Comparison of ENCODE assay signal across 1 cellular context in genomic region chr1:63522891-63523728, GRCh38.
TF ChIP-seq lines count a peak whose summit lies in the region.

A gene with protein sequence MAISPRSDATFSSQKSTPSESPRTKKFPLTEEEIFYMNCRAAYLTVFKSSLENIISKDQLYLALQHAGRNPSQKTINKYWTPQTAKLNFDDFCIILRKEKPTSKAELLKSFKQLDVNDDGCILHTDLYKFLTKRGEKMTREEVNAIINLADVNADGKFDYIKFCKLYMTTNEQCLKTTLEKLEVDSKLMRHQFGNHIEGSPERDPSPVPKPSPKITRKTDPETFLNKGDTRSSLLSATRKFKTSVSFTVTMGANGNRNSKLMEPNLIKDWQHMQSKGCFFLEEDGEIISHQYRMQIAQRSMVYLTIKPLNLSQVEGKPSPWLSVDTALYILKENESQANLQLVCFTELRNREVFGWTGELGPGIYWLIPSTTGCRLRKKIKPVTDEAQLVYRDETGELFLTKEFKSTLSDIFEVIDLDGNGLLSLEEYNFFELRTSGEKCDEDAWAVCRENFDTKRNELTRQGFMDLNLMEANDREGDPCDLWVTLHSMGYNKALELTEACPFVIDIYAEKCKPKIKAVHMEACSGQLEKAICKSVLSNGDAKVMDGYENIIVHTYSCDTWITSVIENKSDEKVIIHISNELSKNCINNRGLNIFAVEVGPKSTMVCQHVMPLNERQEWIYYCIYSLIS (plus strand): TSS chr1:63523525. CDS start chr1:63525573, 2,048 bp downstream.
A gene with protein sequence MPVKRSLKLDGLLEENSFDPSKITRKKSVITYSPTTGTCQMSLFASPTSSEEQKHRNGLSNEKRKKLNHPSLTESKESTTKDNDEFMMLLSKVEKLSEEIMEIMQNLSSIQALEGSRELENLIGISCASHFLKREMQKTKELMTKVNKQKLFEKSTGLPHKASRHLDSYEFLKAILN (minus strand): TSS chr1:63523225. CDS start chr1:63523133, 92 bp downstream.

TF ChIP-seq in HepG2, 621 proteins besides CTCF, POLR2A, EP300 and RAD21 (continued from another document and continues in another):
- TF ChIP-seq, protein P1, sequence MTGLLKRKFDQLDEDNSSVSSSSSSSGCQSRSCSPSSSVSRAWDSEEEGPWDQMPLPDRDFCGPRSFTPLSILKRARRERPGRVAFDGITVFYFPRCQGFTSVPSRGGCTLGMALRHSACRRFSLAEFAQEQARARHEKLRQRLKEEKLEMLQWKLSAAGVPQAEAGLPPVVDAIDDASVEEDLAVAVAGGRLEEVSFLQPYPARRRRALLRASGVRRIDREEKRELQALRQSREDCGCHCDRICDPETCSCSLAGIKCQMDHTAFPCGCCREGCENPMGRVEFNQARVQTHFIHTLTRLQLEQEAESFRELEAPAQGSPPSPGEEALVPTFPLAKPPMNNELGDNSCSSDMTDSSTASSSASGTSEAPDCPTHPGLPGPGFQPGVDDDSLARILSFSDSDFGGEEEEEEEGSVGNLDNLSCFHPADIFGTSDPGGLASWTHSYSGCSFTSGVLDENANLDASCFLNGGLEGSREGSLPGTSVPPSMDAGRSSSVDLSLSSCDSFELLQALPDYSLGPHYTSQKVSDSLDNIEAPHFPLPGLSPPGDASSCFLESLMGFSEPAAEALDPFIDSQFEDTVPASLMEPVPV (CRISPR knock-in tag; IDR thresholded peaks at IDR 0.05) = peak; percentile 85
- TF ChIP-seq POLR2AphosphoS2 (IDR thresholded peaks at IDR 0.05; ENCODE audit: low read depth, low read length) = no peak
- peak; percentile 31; the same call in 1 of the 2 replicates for TF ChIP-seq ZNF281 (CRISPR knock-in tag; IDR thresholded peaks at IDR 0.05; ENCODE audit: borderline replicate concordance)
- TF ChIP-seq CHD4 (IDR thresholded peaks at IDR 0.05; ENCODE audit: borderline replicate concordance, low read length) = no peak
- TF ChIP-seq MEF2D (CRISPR knock-in tag; IDR thresholded peaks at IDR 0.05) = peak; percentile 71
- 0 out of 2 replicates have a peak, but pooled peaks have one; percentile 19 for TF ChIP-seq ZNF512B (CRISPR knock-in tag; IDR thresholded peaks at IDR 0.05; ENCODE audit: borderline replicate concordance)
- peak; percentile 98 for TF ChIP-seq PHF20 (CRISPR knock-in tag; IDR thresholded peaks at IDR 0.05)
- no peak for TF ChIP-seq RAD51 (IDR thresholded peaks at IDR 0.05; ENCODE audit: borderline replicate concordance)
- peak; percentile 83; the same call in 1 of the 2 replicates for TF ChIP-seq ZNF724P (CRISPR knock-in tag; IDR thresholded peaks at IDR 0.05; ENCODE audit: borderline replicate concordance)
- TF ChIP-seq RNF2 (conservative IDR thresholded peaks at IDR 0.05; ENCODE audit: low read depth) = peak; percentile 64; the same call in 1 of the 2 replicates
- 0 out of 2 replicates have a peak, but pooled peaks have one; percentile 54 for TF ChIP-seq PAX8 (CRISPR knock-in tag; IDR thresholded peaks at IDR 0.05; ENCODE audit: borderline replicate concordance)
- no peak for TF ChIP-seq STAT6 (CRISPR knock-in tag; IDR thresholded peaks at IDR 0.05; ENCODE audit: borderline replicate concordance)
- 0 out of 2 replicates have a peak, but pooled peaks have one; percentile 38 for TF ChIP-seq ZNF790 (CRISPR knock-in tag; IDR thresholded peaks at IDR 0.05; ENCODE audit: borderline replicate concordance)
- TF ChIP-seq NCOA2 (CRISPR knock-in tag; IDR thresholded peaks at IDR 0.05) = peak; percentile 62
- TF ChIP-seq GATAD1 (CRISPR knock-in tag; IDR thresholded peaks at IDR 0.05) = peak; percentile 98
- TF ChIP-seq ELK4 (CRISPR knock-in tag; IDR thresholded peaks at IDR 0.05; ENCODE audit: borderline replicate concordance) = no peak
- TF ChIP-seq MBD4 (IDR thresholded peaks at IDR 0.05; ENCODE audit: borderline replicate concordance, low read length) = no peak
- TF ChIP-seq PHF8 (CRISPR knock-in tag; IDR thresholded peaks at IDR 0.05) = peak; percentile 78
- TF ChIP-seq ZFP36L2 (CRISPR knock-in tag; IDR thresholded peaks at IDR 0.05) = 0 out of 2 replicates have a peak, but pooled peaks have one; percentile 65
- no peak for TF ChIP-seq TOE1 (CRISPR knock-in tag; IDR thresholded peaks at IDR 0.05)
- peak; percentile 97 for TF ChIP-seq ZNF350 (CRISPR knock-in tag; IDR thresholded peaks at IDR 0.05; ENCODE audit: borderline replicate concordance, low read depth)
- TF ChIP-seq ZNF572 (CRISPR knock-in tag; IDR thresholded peaks at IDR 0.05) = 0 out of 2 replicates have a peak, but pooled peaks have one; percentile 70
- no peak for TF ChIP-seq KLF13 (CRISPR knock-in tag; IDR thresholded peaks at IDR 0.05)
- peak; percentile 77 for TF ChIP-seq TEAD3 (CRISPR knock-in tag; optimal IDR thresholded peaks at IDR 0.05; ENCODE audit: borderline replicate concordance)
- no peak for TF ChIP-seq ZNF850 (CRISPR knock-in tag; conservative IDR thresholded peaks at IDR 0.05)
- TF ChIP-seq SMARCE1 (IDR thresholded peaks at IDR 0.05; ENCODE audit: borderline replicate concordance) = no peak
- 0 out of 2 replicates have a peak, but pooled peaks have one; percentile 23 for TF ChIP-seq KDM3A (CRISPR knock-in tag; IDR thresholded peaks at IDR 0.05; ENCODE audit: low read depth)
- peak; percentile 80 for TF ChIP-seq ATF7-NPFF (CRISPR knock-in tag; IDR thresholded peaks at IDR 0.05; ENCODE audit: low read depth)
- peak; percentile 83; the same call in 1 of the 2 replicates for TF ChIP-seq SP140L (CRISPR knock-in tag; IDR thresholded peaks at IDR 0.05; ENCODE audit: borderline replicate concordance)
- TF ChIP-seq ZFYVE20 (CRISPR knock-in tag; IDR thresholded peaks at IDR 0.05; ENCODE audit: borderline replicate concordance, low read depth) = no peak
- TF ChIP-seq NONO (IDR thresholded peaks at IDR 0.05) = no peak
- TF ChIP-seq NONO (CRISPR knock-in tag; conservative IDR thresholded peaks at IDR 0.05) = peak; percentile 68
- TF ChIP-seq KMT2A (CRISPR knock-in tag; IDR thresholded peaks at IDR 0.05) = peak; percentile 100
- peak; percentile 71; the same call in 1 of the 2 replicates for TF ChIP-seq ETV5 (CRISPR knock-in tag; IDR thresholded peaks at IDR 0.05; ENCODE audit: borderline replicate concordance)
- TF ChIP-seq ZNF839 (CRISPR knock-in tag; IDR thresholded peaks at IDR 0.05; ENCODE audit: borderline replicate concordance) = peak; percentile 81; the same call in 1 of the 2 replicates
- TF ChIP-seq KDM1A (CRISPR knock-in tag; IDR thresholded peaks at IDR 0.05) = no peak
- peak; percentile 89; the same call in 1 of the 2 replicates for TF ChIP-seq FOXC1 (CRISPR knock-in tag; IDR thresholded peaks at IDR 0.05; ENCODE audit: borderline replicate concordance)
- TF ChIP-seq, protein P2, sequence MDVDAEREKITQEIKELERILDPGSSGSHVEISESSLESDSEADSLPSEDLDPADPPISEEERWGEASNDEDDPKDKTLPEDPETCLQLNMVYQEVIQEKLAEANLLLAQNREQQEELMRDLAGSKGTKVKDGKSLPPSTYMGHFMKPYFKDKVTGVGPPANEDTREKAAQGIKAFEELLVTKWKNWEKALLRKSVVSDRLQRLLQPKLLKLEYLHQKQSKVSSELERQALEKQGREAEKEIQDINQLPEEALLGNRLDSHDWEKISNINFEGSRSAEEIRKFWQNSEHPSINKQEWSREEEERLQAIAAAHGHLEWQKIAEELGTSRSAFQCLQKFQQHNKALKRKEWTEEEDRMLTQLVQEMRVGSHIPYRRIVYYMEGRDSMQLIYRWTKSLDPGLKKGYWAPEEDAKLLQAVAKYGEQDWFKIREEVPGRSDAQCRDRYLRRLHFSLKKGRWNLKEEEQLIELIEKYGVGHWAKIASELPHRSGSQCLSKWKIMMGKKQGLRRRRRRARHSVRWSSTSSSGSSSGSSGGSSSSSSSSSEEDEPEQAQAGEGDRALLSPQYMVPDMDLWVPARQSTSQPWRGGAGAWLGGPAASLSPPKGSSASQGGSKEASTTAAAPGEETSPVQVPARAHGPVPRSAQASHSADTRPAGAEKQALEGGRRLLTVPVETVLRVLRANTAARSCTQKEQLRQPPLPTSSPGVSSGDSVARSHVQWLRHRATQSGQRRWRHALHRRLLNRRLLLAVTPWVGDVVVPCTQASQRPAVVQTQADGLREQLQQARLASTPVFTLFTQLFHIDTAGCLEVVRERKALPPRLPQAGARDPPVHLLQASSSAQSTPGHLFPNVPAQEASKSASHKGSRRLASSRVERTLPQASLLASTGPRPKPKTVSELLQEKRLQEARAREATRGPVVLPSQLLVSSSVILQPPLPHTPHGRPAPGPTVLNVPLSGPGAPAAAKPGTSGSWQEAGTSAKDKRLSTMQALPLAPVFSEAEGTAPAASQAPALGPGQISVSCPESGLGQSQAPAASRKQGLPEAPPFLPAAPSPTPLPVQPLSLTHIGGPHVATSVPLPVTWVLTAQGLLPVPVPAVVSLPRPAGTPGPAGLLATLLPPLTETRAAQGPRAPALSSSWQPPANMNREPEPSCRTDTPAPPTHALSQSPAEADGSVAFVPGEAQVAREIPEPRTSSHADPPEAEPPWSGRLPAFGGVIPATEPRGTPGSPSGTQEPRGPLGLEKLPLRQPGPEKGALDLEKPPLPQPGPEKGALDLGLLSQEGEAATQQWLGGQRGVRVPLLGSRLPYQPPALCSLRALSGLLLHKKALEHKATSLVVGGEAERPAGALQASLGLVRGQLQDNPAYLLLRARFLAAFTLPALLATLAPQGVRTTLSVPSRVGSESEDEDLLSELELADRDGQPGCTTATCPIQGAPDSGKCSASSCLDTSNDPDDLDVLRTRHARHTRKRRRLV (CRISPR knock-in tag; IDR thresholded peaks at IDR 0.05) = no peak
- TF ChIP-seq ZNF878 (CRISPR knock-in tag; IDR thresholded peaks at IDR 0.05) = peak; percentile 73; the same call in 1 of the 2 replicates
- TF ChIP-seq RCOR2 (CRISPR knock-in tag; IDR thresholded peaks at IDR 0.05) = peak; percentile 49; the same call in 1 of the 2 replicates
